Comparison of ENCODE assay signal across 8 cellular contexts in genomic region chr3:64103131-64103530, GRCh38.
"Had no signal": no experiment of that assay in that cellular context is flagged by ENCODE, and none has a peak within 500 bp of the region (broad histone marks: within the 10 kb centered on the region; RNA-seq: fewer than 3 reads in every experiment).

No MANE protein-coding gene starts in this region.

- FAIRE-seq: HTR-8/SVneo had no signal

- DNase-seq: GM23248, GOT3, H7, HFFc6 had no signal

- H3K27me3 Mint-ChIP-seq: IgD-negative memory B cell had no signal

- H3K9ac ChIP-seq: GM23248 had no signal

- H3K9me3 Mint-ChIP-seq: HFFc6, IgD-negative memory B cell had no signal

- H3K4me3 ChIP-seq: GM23248, HAP-1 had no signal

- H3K9me3 ChIP-seq: HAP-1 had no signal

- H3K27ac Mint-ChIP-seq: HFFc6, IgD-negative memory B cell had no signal

- H3K36me3 ChIP-seq: HAP-1 had no signal

- H3K27ac ChIP-seq: GM23248 had no signal

- H3K4me3 Mint-ChIP-seq: HFFc6 had no signal

- ATAC-seq: HCT116 had no signal

- H2AFZ ChIP-seq: GM23248 had no signal

- H3K4me1 ChIP-seq: HAP-1 had no signal
